Comparison of ENCODE assay signal across 13 cellular contexts in the genomic region with DNA sequence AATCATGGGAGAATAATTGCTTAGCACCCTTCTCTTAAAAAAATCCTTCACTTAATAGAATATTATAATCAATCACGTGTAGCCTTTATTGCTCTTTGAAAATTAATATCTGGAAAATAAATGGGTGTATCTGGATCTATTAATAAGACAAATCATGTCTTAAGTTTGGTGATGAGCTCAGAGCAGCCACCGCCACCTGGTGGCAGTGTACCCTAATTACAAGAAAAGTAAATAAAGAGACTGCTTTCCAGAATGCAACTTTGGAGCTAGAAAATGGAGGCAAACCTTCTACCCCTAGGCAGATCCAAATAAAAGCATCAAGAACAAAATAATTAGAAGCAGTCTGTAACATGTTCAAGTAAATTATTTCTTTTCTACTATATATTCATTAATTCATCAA. TPM values are rescaled to one million over a fixed set of nuclear protein-coding genes. Genes with fewer than 3 reads are reported as not detected.
A peak's percentile ranks its signal among the peaks of the same experiment; 100 is the strongest.
DNase-seq lines count a peak whose midpoint lies in the region; ATAC-seq and TF ChIP-seq lines count a peak whose summit lies in the region.
"Had no signal": no experiment of that assay in that cellular context is flagged by ENCODE, and none has a peak within 500 bp of the region (broad histone marks: within the 10 kb centered on the region; RNA-seq: fewer than 3 reads in every experiment).

No MANE protein-coding gene starts in this region.

- H3K9me2 ChIP-seq in SK-N-SH (no peaks in the 10 kb centered on the region), OCI-LY1 (ENCODE audit: low read depth, low read length) (no peaks in the 10 kb centered on the region)

- no peaks in the 10 kb centered on the region for H3F3A ChIP-seq in SK-N-SH (replicated peaks; ENCODE audit: insufficient read depth)
- H3F3A ChIP-seq in OCI-LY1 (ENCODE audit: insufficient read depth, low read length) = no peaks in the 10 kb centered on the region
- H3F3A ChIP-seq in smooth muscle cell (ENCODE audit: low read depth) = no peaks in the 10 kb centered on the region

- no peak overlapping the region for H3K27ac ChIP-seq in SK-N-SH (ENCODE audit: low read depth in 2 of 2, low read length in 1 of 2)
- no peak overlapping the region for H3K27ac ChIP-seq in OCI-LY1 (ENCODE audit: low read depth, low read length, poor library complexity, severe bottlenecking)
- H3K27ac ChIP-seq in smooth muscle cell (ENCODE audit: low read depth) = no peak overlapping the region

- peaks cover 1 to 10% (median 4%) of the 10 kb centered on the region in 7 donors for H3K9me3 Mint-ChIP-seq in CD14-positive monocyte

- no peak for TF ChIP-seq RAD21 in SK-N-SH (IDR thresholded peaks at IDR 0.05; ENCODE audit: low read length)

- H3K9ac ChIP-seq in SK-N-SH (no peak overlapping the region), OCI-LY1 (ENCODE audit: low read length) (no peak overlapping the region), smooth muscle cell (ENCODE audit: low read depth) (no peak overlapping the region)

- H3K4me2 ChIP-seq in SK-N-SH = no peak overlapping the region
- no peak overlapping the region for H3K4me2 ChIP-seq in OCI-LY1 (ENCODE audit: low read length)
- no peak overlapping the region for H3K4me2 ChIP-seq in smooth muscle cell

- no peaks in the 10 kb centered on the region for H4K20me1 ChIP-seq in SK-N-SH (ENCODE audit: insufficient read depth)
- H4K20me1 ChIP-seq in OCI-LY1 (ENCODE audit: insufficient read depth, low read length) = no peaks in the 10 kb centered on the region
- no peaks in the 10 kb centered on the region for H4K20me1 ChIP-seq in smooth muscle cell (ENCODE audit: low read depth)

- H3K79me2 ChIP-seq in SK-N-SH (ENCODE audit: insufficient read depth) (no peaks in the 10 kb centered on the region), OCI-LY1 (ENCODE audit: insufficient read depth, low read length) (no peaks in the 10 kb centered on the region), smooth muscle cell (ENCODE audit: low read depth) (no peaks in the 10 kb centered on the region)

- CTCF ChIA-PET in SK-N-SH (lab: Yijun Ruan, JAX) = interaction anchor here (2.0 kb wide), 1 partner anchor 44 kb away, joined by 4 read pairs; a partner anchor contains a TSS

- H3K27me3 Mint-ChIP-seq in CD14-positive monocyte (ENCODE audit: low read depth in 3 of 3) = peaks cover 2 to 9% (median 6%) of the 10 kb centered on the region in 3 donors

- DNase-seq in SK-N-SH (no peak), fibroblast of mammary gland (ENCODE audit: low read depth) (peak; percentile 6), smooth muscle cell (lab: John Stamatoyannopoulos, UW; ENCODE audit: unreplicated experiment) (no peak), ecto neural progenitor cell (ENCODE audit: low spot score) (no peak), NCI-H510A treated with DMSO at 0.1 percent for 48 hours (lab: John Stamatoyannopoulos, UW) (no peak), CD14-positive monocyte (ENCODE audit: low spot score) (no peak)
- DNase-seq: activated T-cell treated with anti-CD3 and anti-CD28 coated beads, Interleukin-2, amount 50 U/mL, for 1 hour; H7; kidney; NCI-H1105 treated with DMSO at 0.1 percent for 48 hours had no signal

- POLR2A ChIA-PET in SK-N-SH (lab: Yijun Ruan, JAX) = no interaction called here

- TF ChIP-seq CTCF in SK-N-SH (IDR thresholded peaks at IDR 0.05) = peak; percentile 38; the same call in 1 of the 2 replicates
- peak; percentile 58 for TF ChIP-seq CTCF in OCI-LY1 (IDR thresholded peaks at IDR 0.05; ENCODE audit: low read length)
- TF ChIP-seq CTCF in fibroblast of mammary gland (conservative IDR thresholded peaks at IDR 0.05; ENCODE audit: control insufficient read depth, insufficient read depth, low read depth, low read length) = peak; percentile 38
- TF ChIP-seq CTCF in smooth muscle cell (IDR thresholded peaks at IDR 0.05; ENCODE audit: borderline replicate concordance, insufficient read depth, poor library complexity, severe bottlenecking) = peak; percentile 37
- TF ChIP-seq CTCF in CD14-positive monocyte (IDR thresholded peaks at IDR 0.05) = no peak

- H3K4me1 Mint-ChIP-seq in CD14-positive monocyte = peaks cover 3% of the 10 kb centered on the region

- intact Hi-C loops in CD14-positive monocyte (cut with micrococcal nuclease) = no loop called here

- H3K27ac Mint-ChIP-seq in CD14-positive monocyte = no peak overlapping the region

- H3K36me3 Mint-ChIP-seq in CD14-positive monocyte = no peaks in the 10 kb centered on the region

- H3K36me3 ChIP-seq in SK-N-SH (replicated peaks in 1 of 2; ENCODE audit: control insufficient read depth in 1 of 2, insufficient read depth in 2 of 2, low read length in 1 of 2) (no peaks in the 10 kb centered on the region), OCI-LY1 (ENCODE audit: insufficient read depth, low read length) (no peaks in the 10 kb centered on the region), smooth muscle cell (ENCODE audit: low read depth) (no peaks in the 10 kb centered on the region)

- no peak for TF ChIP-seq EP300 in SK-N-SH (IDR thresholded peaks at IDR 0.05; ENCODE audit: borderline replicate concordance in 1 of 2, low read depth in 1 of 2, low read length in 1 of 2)

- no peaks in the 10 kb centered on the region for H3K9me3 ChIP-seq in SK-N-SH
- H3K9me3 ChIP-seq in OCI-LY1 (ENCODE audit: low read length) = no peaks in the 10 kb centered on the region
- peaks cover 3% of the 10 kb centered on the region for H3K9me3 ChIP-seq in smooth muscle cell (replicated peaks; ENCODE audit: low read depth)

- no peaks in the 10 kb centered on the region for H3K4me1 ChIP-seq in SK-N-SH (ENCODE audit: control insufficient read depth in 1 of 2, insufficient read depth in 2 of 2, low read depth in 1 of 2, low read length in 1 of 2)
- H3K4me1 ChIP-seq in OCI-LY1 (ENCODE audit: insufficient read depth, low read length, severe bottlenecking) = no peaks in the 10 kb centered on the region
- no peaks in the 10 kb centered on the region for H3K4me1 ChIP-seq in smooth muscle cell (ENCODE audit: low read depth)

- H3K4me3 Mint-ChIP-seq in CD14-positive monocyte = no peak overlapping the region

- H3K27me3 ChIP-seq in SK-N-SH (ENCODE audit: insufficient read depth) (no peaks in the 10 kb centered on the region), OCI-LY1 (ENCODE audit: insufficient read depth, low read length) (no peaks in the 10 kb centered on the region), smooth muscle cell (ENCODE audit: low read depth) (no peaks in the 10 kb centered on the region)

- H3K4me3 ChIP-seq in SK-N-SH (ENCODE audit: low read depth in 2 of 2, low read length in 1 of 2) (no peak overlapping the region), OCI-LY1 (ENCODE audit: low read depth, low read length, poor library complexity, severe bottlenecking) (no peak overlapping the region), fibroblast of mammary gland (ENCODE audit: control insufficient read depth, low read depth, low read length) (no peak overlapping the region), smooth muscle cell (no peak overlapping the region)

- H2AFZ ChIP-seq in SK-N-SH (ENCODE audit: low read depth) (no peak overlapping the region), OCI-LY1 (ENCODE audit: low read length) (no peak overlapping the region), smooth muscle cell (ENCODE audit: low read depth) (no peak overlapping the region)

- 66% methylated on average over 2 of the region's 2 CpGs for WGBS in SK-N-SH (ENCODE audit: low lambda C conversion rate)
- WGBS in smooth muscle cell (ENCODE audit: low lambda C conversion rate) = 42% methylated on average over 2 of the region's 2 CpGs

- ATAC-seq in SK-N-SH treated with all-trans-retinoic acid at 6 μM for 48 hours = no peak

TF ChIP-seq in SK-N-SH, 30 proteins besides CTCF, POLR2A, EP300 and RAD21:
- no peak for TF ChIP-seq NFIC (IDR thresholded peaks at IDR 0.05; ENCODE audit: borderline replicate concordance)
- TF ChIP-seq TAF1 (IDR thresholded peaks at IDR 0.05; ENCODE audit: borderline replicate concordance, low read depth, low read length) = no peak

TF ChIP-seq in SK-N-SH treated with all-trans-retinoic acid at 6 μM for 48 hours, 23 proteins besides CTCF, POLR2A, EP300 and RAD21 (continues in another document):
- TF ChIP-seq ZNF565 (CRISPR knock-in tag; conservative IDR thresholded peaks at IDR 0.05; ENCODE audit: low read depth) (no peak), ARNTL (CRISPR knock-in tag; IDR thresholded peaks at IDR 0.05; ENCODE audit: borderline replicate concordance, low read depth) (no peak), OSR1 (CRISPR knock-in tag; IDR thresholded peaks at IDR 0.05) (no peak), RARB (CRISPR knock-in tag; IDR thresholded peaks at IDR 0.05) (no peak), TOX (CRISPR knock-in tag; IDR thresholded peaks at IDR 0.05; ENCODE audit: borderline replicate concordance) (no peak), ZFP30 (CRISPR knock-in tag; IDR thresholded peaks at IDR 0.05) (no peak)
- TF ChIP-seq, protein P1, sequence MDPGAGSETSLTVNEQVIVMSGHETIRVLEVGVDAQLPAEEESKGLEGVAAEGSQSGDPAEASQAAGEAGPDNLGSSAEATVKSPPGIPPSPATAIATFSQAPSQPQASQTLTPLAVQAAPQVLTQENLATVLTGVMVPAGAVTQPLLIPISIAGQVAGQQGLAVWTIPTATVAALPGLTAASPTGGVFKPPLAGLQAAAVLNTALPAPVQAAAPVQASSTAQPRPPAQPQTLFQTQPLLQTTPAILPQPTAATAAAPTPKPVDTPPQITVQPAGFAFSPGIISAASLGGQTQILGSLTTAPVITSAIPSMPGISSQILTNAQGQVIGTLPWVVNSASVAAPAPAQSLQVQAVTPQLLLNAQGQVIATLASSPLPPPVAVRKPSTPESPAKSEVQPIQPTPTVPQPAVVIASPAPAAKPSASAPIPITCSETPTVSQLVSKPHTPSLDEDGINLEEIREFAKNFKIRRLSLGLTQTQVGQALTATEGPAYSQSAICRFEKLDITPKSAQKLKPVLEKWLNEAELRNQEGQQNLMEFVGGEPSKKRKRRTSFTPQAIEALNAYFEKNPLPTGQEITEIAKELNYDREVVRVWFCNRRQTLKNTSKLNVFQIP (CRISPR knock-in tag; IDR thresholded peaks at IDR 0.05; ENCODE audit: borderline replicate concordance, low read depth) = no peak

RNA-seq across cellular contexts. Expression of a gene that starts 43.5 kb away (rescaled TPM):
- polyA plus RNA-seq in SK-N-SH (2012; rRNA removed) (0.84 and 1.2 TPM in 2 replicates), smooth muscle cell (1.8 and 2.5 TPM in 2 replicates), CD14-positive monocyte (under 1 TPM; 0.06 to 0.55 TPM)
- polyA plus RNA-seq in SK-N-SH (2012; cell fraction: cytosol; rRNA removed) = 0.83 and 0.85 TPM in 2 replicates
- 0.70 and 0.97 TPM in 2 replicates for polyA plus RNA-seq in SK-N-SH (2012; cell fraction: nucleus; rRNA removed)
- 2.6 and 2.9 TPM in 2 replicates for total RNA-seq in smooth muscle cell
- total RNA-seq: G401 had no signal
